In genomic region chr14:106083082-106083481, GRCh38 we compare ENCODE assay signal across 26 cellular contexts.
"Had no signal": no experiment of that assay in that cellular context is flagged by ENCODE, and none has a peak within 500 bp of the region (broad histone marks: within the 10 kb centered on the region; RNA-seq: fewer than 3 reads in every experiment).

No MANE protein-coding gene starts in this region.

- H3K4me1 Mint-ChIP-seq: activated T-helper 17 cell treated with anti-CD3 and anti-CD28 coated beads, Interleukin-2, amount 50 U/mL, for 72 hours; mesothelial cell of epicardium; naive B cell; nephron progenitor cell had no signal

- H3K4me3 Mint-ChIP-seq: activated CD4-positive, alpha-beta T cell treated with anti-CD3 and anti-CD28 coated beads, Interleukin-2, amount 10 ng/mL, durations not matched to agents 7 days and 5 days; activated CD8-positive, alpha-beta T cell treated with anti-CD3 and anti-CD28 coated beads for 36 hours; activated T-cell treated with anti-CD3 and anti-CD28 coated beads, Interleukin-2, amount 50 U/mL, for 4 hours; activated T-helper 17 cell treated with anti-CD3 and anti-CD28 coated beads, Interleukin-2, amount 50 U/mL, for 72 hours; effector memory CD8-positive, alpha-beta T cell; mesothelial cell of epicardium; naive B cell; nephron progenitor cell had no signal

- H3K4me3 ChIP-seq: right lobe of liver, stomach, thyroid gland, upper lobe of left lung had no signal

- H3K27ac Mint-ChIP-seq: activated CD4-positive, alpha-beta T cell treated with anti-CD3 and anti-CD28 coated beads, Interleukin-2, amount 10 ng/mL, durations not matched to agents 7 days and 5 days; activated CD8-positive, alpha-beta T cell treated with anti-CD3 and anti-CD28 coated beads for 36 hours; activated T-helper 17 cell treated with anti-CD3 and anti-CD28 coated beads, Interleukin-2, amount 50 U/mL, for 72 hours; effector memory CD8-positive, alpha-beta T cell; mesothelial cell of epicardium; nephron progenitor cell had no signal

- DNase-seq: activated CD4-positive, alpha-beta T cell treated with anti-CD3 and anti-CD28 coated beads, Interleukin-2, amount 10 ng/mL, durations not matched to agents 7 days and 5 days; activated CD4-positive, CD25-positive, alpha-beta regulatory T cell treated with anti-CD3 and anti-CD28 coated beads, Interleukin-2, amount 50 U/mL, for 72 hours; activated CD8-positive, alpha-beta T cell treated with anti-CD3 and anti-CD28 coated beads for 36 hours; activated gamma-delta T cell treated with Interleukin-2 at 50 U/mL for 16 hours; activated naive CD4-positive, alpha-beta T cell treated with anti-CD3 and anti-CD28 coated beads, Interleukin-2, amount 50 U/mL, for 16 hours; activated T-cell treated with anti-CD3 and anti-CD28 coated beads, Interleukin-2, amount 50 U/mL, for 4 hours; amniotic stem cell; brain microvascular endothelial cell; caudate nucleus; cortex of kidney; effector memory CD8-positive, alpha-beta T cell; foreskin fibroblast; head of caudate nucleus; hippocampal formation; left colon; naive B cell; nephron progenitor cell; right lobe of liver; stimulated activated CD4-positive, alpha-beta T cell treated with anti-CD3 and anti-CD28 coated beads, Interleukin-2, amount 100 ng/mL, for 48 hours; stomach; T-helper 9 cell; thyroid gland; upper lobe of left lung had no signal

- H3K27me3 Mint-ChIP-seq: activated T-helper 17 cell treated with anti-CD3 and anti-CD28 coated beads, Interleukin-2, amount 50 U/mL, for 72 hours; naive B cell had no signal

- H3K36me3 Mint-ChIP-seq: mesothelial cell of epicardium, naive B cell had no signal

- H3K9me3 Mint-ChIP-seq: activated CD4-positive, alpha-beta T cell treated with anti-CD3 and anti-CD28 coated beads, Interleukin-2, amount 10 ng/mL, durations not matched to agents 7 days and 5 days; activated CD8-positive, alpha-beta T cell treated with anti-CD3 and anti-CD28 coated beads for 36 hours; activated T-cell treated with anti-CD3 and anti-CD28 coated beads, Interleukin-2, amount 50 U/mL, for 4 hours; activated T-helper 17 cell treated with anti-CD3 and anti-CD28 coated beads, Interleukin-2, amount 50 U/mL, for 72 hours; effector memory CD8-positive, alpha-beta T cell; naive B cell had no signal

- ATAC-seq: activated CD8-positive, alpha-beta T cell treated with anti-CD3 and anti-CD28 coated beads for 36 hours; activated T-cell treated with anti-CD3 and anti-CD28 coated beads, Interleukin-2, amount 50 U/mL, for 4 hours; activated T-helper 17 cell treated with anti-CD3 and anti-CD28 coated beads, Interleukin-2, amount 50 U/mL, for 72 hours; effector memory CD8-positive, alpha-beta T cell; esophagus mucosa; left colon; right lobe of liver had no signal
